Comparison of ENCODE assay signal across 14 cellular contexts in genomic region chr14:75202671-75203070, GRCh38. TPM values are rescaled to one million over a fixed set of nuclear protein-coding genes. Genes with fewer than 3 reads are reported as not detected.
DNase-seq lines count a peak whose midpoint lies in the region; ATAC-seq and TF ChIP-seq lines count a peak whose summit lies in the region.
"Had no signal": no experiment of that assay in that cellular context is flagged by ENCODE, and none has a peak within 500 bp of the region (broad histone marks: within the 10 kb centered on the region; RNA-seq: fewer than 3 reads in every experiment).

No MANE protein-coding gene starts in this region.

- peak overlapping the region; percentile 32 for H2AFZ ChIP-seq in HCT116 (ENCODE audit: low read depth, low read length, poor library complexity, severe bottlenecking)
- H2AFZ ChIP-seq: GM23248 had no signal

- H3K27ac Mint-ChIP-seq in Calu3 (ENCODE audit: unreplicated experiment), result peak overlapping the region; percentile 39
- peak overlapping the region; percentile 29 for H3K27ac Mint-ChIP-seq in chondrocyte (ENCODE audit: unreplicated experiment)
- H3K27ac Mint-ChIP-seq: CD4-positive, CD25-positive, alpha-beta regulatory T cell; CD8-positive, alpha-beta memory T cell had no signal

- ATAC-seq in HCT116, result no peak

- H3K9ac ChIP-seq in HCT116 (ENCODE audit: low read length), result no peak overlapping the region
- H3K9ac ChIP-seq: GM23248 had no signal

- no peak for DNase-seq in Calu3
- no peak for DNase-seq in HCT116 (ENCODE audit: low read depth, low spot score)
- no peak for DNase-seq in chondrocyte (ENCODE audit: low spot score)
- peak; percentile 0 for DNase-seq in spleen
- DNase-seq in HuH-7 (ENCODE audit: low spot score), result no peak
- no peak for DNase-seq in cardiac septum (ENCODE audit: low spot score)
- DNase-seq: ACHN; BE2C; C1 segment of cervical spinal cord; CD4-positive, CD25-positive, alpha-beta regulatory T cell; CD8-positive, alpha-beta memory T cell; COR-L47; GM23248 had no signal

- H3K4me3 ChIP-seq in HCT116 (replicated peaks in 1 of 2; ENCODE audit: low read depth in 1 of 2, low read length in 2 of 2) (no peak overlapping the region), spleen (no peak overlapping the region)
- H3K4me3 ChIP-seq: GM23248, HAP-1 had no signal

- H3K27me3 ChIP-seq in HCT116 (ENCODE audit: insufficient read depth, low read length) (no peaks in the 10 kb centered on the region), spleen (replicated peaks in 1 of 7) (no peaks in the 10 kb centered on the region)
- H3K27me3 ChIP-seq: BE2C had no signal

- H3K4me2 ChIP-seq in HCT116 (ENCODE audit: low read length), result no peak overlapping the region

- TF ChIP-seq CTCF in Calu3 (IDR thresholded peaks at IDR 0.05; ENCODE audit: unreplicated experiment), result no peak
- TF ChIP-seq CTCF in HCT116 (IDR thresholded peaks at IDR 0.05 in 2 of 3, conservative IDR thresholded peaks at IDR 0.05 in 1 of 3; ENCODE audit: borderline replicate concordance in 1 of 3, insufficient read depth in 1 of 3, low read depth in 2 of 3, low read length in 2 of 3), result no peak
- TF ChIP-seq CTCF in chondrocyte (IDR thresholded peaks at IDR 0.05), result no peak
- TF ChIP-seq CTCF in spleen (IDR thresholded peaks at IDR 0.05 in 8 of 11, conservative IDR thresholded peaks at IDR 0.05 in 3 of 11), result no peak

- BruUV-seq in Calu3 (replicated peaks; lab: Mats Ljungman, UMichigan) (no TSS peak), HCT116 (replicated peaks; lab: Mats Ljungman, UMichigan) (no TSS peak)

- no peaks in the 10 kb centered on the region for H3K9me3 Mint-ChIP-seq in Calu3 (ENCODE audit: low read depth, unreplicated experiment)
- H3K9me3 Mint-ChIP-seq in chondrocyte (ENCODE audit: low read depth), result no peaks in the 10 kb centered on the region
- H3K9me3 Mint-ChIP-seq: CD8-positive, alpha-beta memory T cell had no signal

- no peaks in the 10 kb centered on the region for H3K27me3 Mint-ChIP-seq in Calu3 (ENCODE audit: unreplicated experiment)
- H3K27me3 Mint-ChIP-seq in chondrocyte (ENCODE audit: low read depth), result no peaks in the 10 kb centered on the region
- H3K27me3 Mint-ChIP-seq: CD4-positive, CD25-positive, alpha-beta regulatory T cell had no signal

- TF ChIP-seq RAD21 in HCT116 (IDR thresholded peaks at IDR 0.05; ENCODE audit: low read depth), result no peak

- peaks cover 12% of the 10 kb centered on the region for H3K36me3 Mint-ChIP-seq in Calu3 (ENCODE audit: insufficient read depth, unreplicated experiment)
- no peaks in the 10 kb centered on the region for H3K36me3 Mint-ChIP-seq in chondrocyte (ENCODE audit: low read depth)
- H3K36me3 Mint-ChIP-seq: CD4-positive, CD25-positive, alpha-beta regulatory T cell; CD8-positive, alpha-beta memory T cell had no signal

- CTCF ChIA-PET in Calu3 (lab: Charles Lee), result interaction anchor here (0.6 to 1.3 kb wide), 3 partner anchors 27 to 820 kb away, joined by 3 to 4 read pairs (median 3); no protein-coding TSS in a partner anchor
- CTCF ChIA-PET in HCT116 (lab: Charles Lee), result no interaction called here

- H3K9me3 ChIP-seq in HCT116 (ENCODE audit: control insufficient read depth in 1 of 2, insufficient read depth in 1 of 2, low read depth in 1 of 2, low read length in 2 of 2), result no peaks in the 10 kb centered on the region
- no peaks in the 10 kb centered on the region for H3K9me3 ChIP-seq in spleen
- H3K9me3 ChIP-seq: BE2C, HAP-1 had no signal

- H3K4me3 Mint-ChIP-seq in Calu3 (ENCODE audit: low read depth, unreplicated experiment) (no peak overlapping the region), chondrocyte (ENCODE audit: unreplicated experiment) (no peak overlapping the region)
- H3K4me3 Mint-ChIP-seq: CD4-positive, CD25-positive, alpha-beta regulatory T cell; CD8-positive, alpha-beta memory T cell had no signal

- no peaks in the 10 kb centered on the region for H3K9me2 ChIP-seq in HCT116 (ENCODE audit: insufficient read depth)

- no peak for TF ChIP-seq POLR2A in HCT116 (IDR thresholded peaks at IDR 0.05; ENCODE audit: borderline replicate concordance, extremely low read depth, insufficient read depth, insufficient read length)
- no peak for TF ChIP-seq POLR2A in spleen (IDR thresholded peaks at IDR 0.05)

- intact Hi-C loops in Calu3 (cut with micrococcal nuclease; ENCODE audit: unreplicated experiment), result no loop called here
- intact Hi-C loops in HCT116 (cut with micrococcal nuclease), result no loop called here
- intact Hi-C loops in spleen (cut with DNase I; ENCODE audit: low total_unique reads), result no loop called here
- intact Hi-C loops in cardiac septum (cut with DNase I), result no loop called here

- 82 to 91% (median 88%) methylated on average over 1 to 2 of the region's 2 CpGs for WGBS in spleen, 5 donors

- H3K27ac ChIP-seq in HCT116 (ENCODE audit: low read depth, low read length) (no peak overlapping the region), spleen (no peak overlapping the region)
- H3K27ac ChIP-seq: GM23248 had no signal

- H3K36me3 ChIP-seq in HCT116 (ENCODE audit: control insufficient read depth in 1 of 2, insufficient read depth in 2 of 2, low read length in 2 of 2), result no peaks in the 10 kb centered on the region
- H3K36me3 ChIP-seq in spleen, result no peaks in the 10 kb centered on the region
- H3K36me3 ChIP-seq: BE2C, HAP-1 had no signal

- H4K20me1 ChIP-seq in HCT116 (ENCODE audit: insufficient read depth), result no peaks in the 10 kb centered on the region

- H3K4me1 Mint-ChIP-seq in Calu3 (ENCODE audit: low read depth, unreplicated experiment) (peaks cover 56% of the 10 kb centered on the region), chondrocyte (ENCODE audit: low read depth) (peaks cover 44% of the 10 kb centered on the region)

- RAD21 ChIA-PET in HCT116 (lab: Charles Lee; ENCODE audit: low non-redundant PET in 1 of 2, low total read pairs in 2 of 2, uncharacterized antibody in 2 of 2, unreplicated experiment in 2 of 2), result no interaction called here

- POLR2A ChIA-PET in HCT116 (lab: Charles Lee), result no interaction called here

- H3K79me2 ChIP-seq in HCT116 (ENCODE audit: insufficient read depth, low read length), result no peaks in the 10 kb centered on the region

- H3K4me1 ChIP-seq in HCT116 (ENCODE audit: control insufficient read depth in 1 of 2, insufficient read depth in 2 of 2, low read length in 2 of 2) (peaks cover 14 to 34% of the 10 kb centered on the region in 2 experiments; a peak in 3 of 4 replicates), spleen (peaks cover 0 to 22% (median 10%) of the 10 kb centered on the region in 6 donors)
- H3K4me1 ChIP-seq: HAP-1 had no signal

TF ChIP-seq in HCT116, 20 proteins besides CTCF, POLR2A, EP300 and RAD21:
- TF ChIP-seq REST (IDR thresholded peaks at IDR 0.05; ENCODE audit: low read depth), result no peak
- TF ChIP-seq SRF (IDR thresholded peaks at IDR 0.05; ENCODE audit: low read depth), result no peak
- TF ChIP-seq, protein P1, sequence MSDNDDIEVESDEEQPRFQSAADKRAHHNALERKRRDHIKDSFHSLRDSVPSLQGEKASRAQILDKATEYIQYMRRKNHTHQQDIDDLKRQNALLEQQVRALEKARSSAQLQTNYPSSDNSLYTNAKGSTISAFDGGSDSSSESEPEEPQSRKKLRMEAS (IDR thresholded peaks at IDR 0.05), result no peak
- no peak for TF ChIP-seq CEBPB (IDR thresholded peaks at IDR 0.05; ENCODE audit: low read depth)
- TF ChIP-seq POLR2AphosphoS5 (IDR thresholded peaks at IDR 0.05; ENCODE audit: low read depth, low read length), result no peak
- TF ChIP-seq FOSL1 (IDR thresholded peaks at IDR 0.05; ENCODE audit: low read depth), result no peak
- no peak for TF ChIP-seq SP1 (IDR thresholded peaks at IDR 0.05; ENCODE audit: low read depth)
- TF ChIP-seq JUND (IDR thresholded peaks at IDR 0.05), result no peak
- no peak for TF ChIP-seq CBX3 (IDR thresholded peaks at IDR 0.05; ENCODE audit: low read depth)

RNA-seq across cellular contexts. Expression of gene TMED10, which starts 26.3 kb away (rescaled TPM):
- total RNA-seq in Calu3 (2022), result 391 and 434 TPM in 2 replicates
- 303 TPM for total RNA-seq in HCT116 (2021; ENCODE audit: unreplicated experiment)
- polyA plus RNA-seq in HCT116 (2012), result 232 and 275 TPM in 2 replicates
- total RNA-seq in chondrocyte, result 345 to 455 TPM (median 361 TPM) in 3 replicates
- total RNA-seq in spleen, result 100 to 1,000 TPM; 167 to 212 (median 191) TPM
- 10 to 100 TPM; 33.3 to 52.2 (median 46.6) TPM for polyA plus RNA-seq in spleen
- total RNA-seq in cardiac septum, result 283 TPM
